18 cellular contexts compared by ENCODE assay signal in genomic region chr3:176737480-176738147, GRCh38.
"Had no signal": no experiment of that assay in that cellular context is flagged by ENCODE, and none has a peak within 500 bp of the region (broad histone marks: within the 10 kb centered on the region; RNA-seq: fewer than 3 reads in every experiment).

No MANE protein-coding gene starts in this region.

- H3K27ac Mint-ChIP-seq: activated CD8-positive, alpha-beta T cell treated with anti-CD3 and anti-CD28 coated beads, Interleukin-2, amount 10 ng/mL, durations not matched to agents 7 days and 5 days; activated naive CD4-positive, alpha-beta T cell treated with anti-CD3 and anti-CD28 coated beads for 36 hours; activated T-cell treated with anti-CD3 and anti-CD28 coated beads, Interleukin-2, amount 50 U/mL, for 24 hours; mesothelial cell of epicardium; natural killer cell treated with Interleukin-12 subunit alpha and Interleukin-12 subunit beta and Interleukin-15 and Interleukin-18, amount 100 ng/mL, for 72 hours had no signal

- H3K4me3 Mint-ChIP-seq: activated CD8-positive, alpha-beta T cell treated with anti-CD3 and anti-CD28 coated beads, Interleukin-2, amount 10 ng/mL, durations not matched to agents 7 days and 5 days; activated naive CD4-positive, alpha-beta T cell treated with anti-CD3 and anti-CD28 coated beads for 36 hours; activated T-cell treated with anti-CD3 and anti-CD28 coated beads, Interleukin-2, amount 50 U/mL, for 24 hours; mesothelial cell of epicardium; natural killer cell treated with Interleukin-12 subunit alpha and Interleukin-12 subunit beta and Interleukin-15 and Interleukin-18, amount 100 ng/mL, for 72 hours had no signal

- DNase-seq: activated CD4-positive, alpha-beta T cell treated with anti-CD3 and anti-CD28 coated beads for 48 hours; activated CD4-positive, CD25-positive, alpha-beta regulatory T cell; activated CD8-positive, alpha-beta T cell treated with anti-CD3 and anti-CD28 coated beads, Interleukin-2, amount 10 ng/mL, durations not matched to agents 7 days and 5 days; activated naive CD4-positive, alpha-beta T cell treated with anti-CD3 and anti-CD28 coated beads for 36 hours; activated T-cell treated with anti-CD3 and anti-CD28 coated beads, Interleukin-2, amount 50 U/mL, for 24 hours; body of pancreas; dermis blood vessel endothelial cell; effector memory CD4-positive, alpha-beta T cell; esophagus squamous epithelium; hippocampal formation; posterior cingulate gyrus; stimulated activated CD4-positive, alpha-beta T cell treated with anti-CD3 and anti-CD28 coated beads, Interleukin-1b, Interleukin-23, amount 100 ng/mL, for 48 hours; stimulated activated CD8-positive, alpha-beta memory T cell treated with anti-CD3 and anti-CD28 coated beads, Interleukin-4, amount 100 ng/mL, for 48 hours; stimulated activated naive CD4-positive, alpha-beta T cell treated with Interleukin-2 at 50 U/mL for 16 hours; thyroid gland had no signal

- H3K9me3 Mint-ChIP-seq: activated naive CD4-positive, alpha-beta T cell treated with anti-CD3 and anti-CD28 coated beads for 36 hours; activated T-cell treated with anti-CD3 and anti-CD28 coated beads, Interleukin-2, amount 50 U/mL, for 24 hours had no signal

- H3K4me1 ChIP-seq: body of pancreas, esophagus squamous epithelium, thyroid gland had no signal

- H3K4me3 ChIP-seq: body of pancreas, esophagus squamous epithelium, thyroid gland had no signal

- H3K36me3 ChIP-seq: esophagus squamous epithelium, thyroid gland had no signal

- ATAC-seq: activated CD8-positive, alpha-beta T cell treated with anti-CD3 and anti-CD28 coated beads, Interleukin-2, amount 10 ng/mL, durations not matched to agents 7 days and 5 days; body of pancreas; left lobe of liver; natural killer cell treated with Interleukin-12 subunit alpha and Interleukin-12 subunit beta and Interleukin-15 and Interleukin-18, amount 100 ng/mL, for 72 hours had no signal

- H3K27me3 ChIP-seq: body of pancreas, esophagus squamous epithelium, thyroid gland had no signal

- H3K36me3 Mint-ChIP-seq: mesothelial cell of epicardium; natural killer cell treated with Interleukin-12 subunit alpha and Interleukin-12 subunit beta and Interleukin-15 and Interleukin-18, amount 100 ng/mL, for 72 hours had no signal

- H3K9me3 ChIP-seq: body of pancreas, esophagus squamous epithelium, thyroid gland had no signal

- H3K27me3 Mint-ChIP-seq: activated T-cell treated with anti-CD3 and anti-CD28 coated beads, Interleukin-2, amount 50 U/mL, for 24 hours; natural killer cell treated with Interleukin-12 subunit alpha and Interleukin-12 subunit beta and Interleukin-15 and Interleukin-18, amount 100 ng/mL, for 72 hours had no signal
